ENCODE assay signal across 27 cellular contexts in genomic region chrX:346034-346813, GRCh38. TPM values are rescaled to one million over a fixed set of nuclear protein-coding genes. Genes with fewer than 3 reads are reported as not detected.
A peak's percentile ranks its signal among the peaks of the same experiment; 100 is the strongest.
DNase-seq lines count a peak whose midpoint lies in the region; ATAC-seq, FAIRE-seq and TF ChIP-seq lines count a peak whose summit lies in the region.
"Had no signal": no experiment of that assay in that cellular context is flagged by ENCODE, and none has a peak within 500 bp of the region (broad histone marks: within the 10 kb centered on the region; RNA-seq: fewer than 3 reads in every experiment).

No MANE protein-coding gene starts in this region.

- no peaks in the 10 kb centered on the region for H3K27me3 Mint-ChIP-seq in Calu3 (ENCODE audit: unreplicated experiment)
- no peaks in the 10 kb centered on the region for H3K27me3 Mint-ChIP-seq in endodermal cell (ENCODE audit: insufficient read depth)
- H3K27me3 Mint-ChIP-seq: activated B cell treated with CpG ODN at 0.5 μM for 24 hours; activated CD8-positive, alpha-beta memory T cell treated with anti-CD3 and anti-CD28 coated beads, Interleukin-2, amount 10 ng/mL, durations not matched to agents 7 days and 5 days; B cell; CD4-positive, alpha-beta memory T cell; central memory CD8-positive, alpha-beta T cell; dendritic cell treated with granulocyte-macrophage colony-stimulating factor and Interleukin-4, amounts not matched to agents 40 ng/mL and 50 ng/mL, for 4 days; T-cell had no signal

- H2AFZ ChIP-seq in HepG2 (ENCODE audit: low read length) (no peak overlapping the region), trophoblast cell (ENCODE audit: insufficient read depth, low read length, poor library complexity) (no peak overlapping the region)

- H3K14ac ChIP-seq in trophoblast cell (ENCODE audit: low read length) = no peak overlapping the region

- POLR2A ChIA-PET in HepG2 (lab: Yijun Ruan, JAX) (no interaction called here), RWPE1 (lab: Yijun Ruan, JAX; ENCODE audit: low non-redundant PET) (no interaction called here)

- no peak overlapping the region for H4K91ac ChIP-seq in trophoblast cell (ENCODE audit: low read depth, low read length)

- H3K36me3 ChIP-seq in endodermal cell (ENCODE audit: control insufficient read depth, insufficient read depth, low read length) = peaks cover 10% of the 10 kb centered on the region
- peaks cover 0 to 7% of the 10 kb centered on the region in 2 experiments; a peak in 2 of 5 replicates for H3K36me3 ChIP-seq in HepG2 (replicated peaks in 1 of 2; ENCODE audit: control insufficient read depth in 1 of 2, insufficient read depth in 2 of 2, low read length in 2 of 2)
- peaks cover 28 to 48% of the 10 kb centered on the region in 2 experiments for H3K36me3 ChIP-seq in trophoblast cell (ENCODE audit: control insufficient read depth in 1 of 2, insufficient read depth in 2 of 2, low read length in 2 of 2)

- no peak overlapping the region for H3K4ac ChIP-seq in trophoblast cell (ENCODE audit: low read depth, low read length)

- no peak overlapping the region for H2AK5ac ChIP-seq in trophoblast cell (ENCODE audit: low read length)

- no peaks in the 10 kb centered on the region for H4K20me1 ChIP-seq in HepG2 (ENCODE audit: insufficient read depth, low read length)

- no peaks in the 10 kb centered on the region for H3K9me3 ChIP-seq in endodermal cell (ENCODE audit: control insufficient read depth, low read length)
- no peaks in the 10 kb centered on the region for H3K9me3 ChIP-seq in HepG2 (ENCODE audit: low read length)
- peaks cover 7% of the 10 kb centered on the region for H3K9me3 ChIP-seq in trophoblast cell (ENCODE audit: insufficient read depth, low read depth, low read length)
- H3K9me3 ChIP-seq: A549, esophagus squamous epithelium, Peyer's patch, upper lobe of left lung had no signal

- 95 to 96% methylated on average over 28 to 74 of the region's 75 CpGs for WGBS in endodermal cell (ENCODE audit: insufficient coverage in 1 of 2, insufficient read length in 1 of 2), 2 experiments
- WGBS in HepG2 (ENCODE audit: low lambda C conversion rate) = 97% methylated on average over 39 of the region's 75 CpGs
- whole genome bisulfite sequencing in trophoblast cell (ENCODE audit: extremely low coverage, insufficient coverage, insufficient read length) = no CpG with 5 or more reads among the region's 75 CpGs

- DNase-seq in Calu3 = no peak
- DNase-seq in endodermal cell = no peak
- DNase-seq in HepG2 (ENCODE audit: low spot score) = no peak
- DNase-seq in trophoblast cell = no peak
- no peak for DNase-seq in nucleus accumbens (lab: John Stamatoyannopoulos, UW)
- DNase-seq in middle frontal gyrus (ENCODE audit: extremely low spot score, low spot score) = no peak
- no peak for DNase-seq in RWPE1 (ENCODE audit: low spot score)
- DNase-seq: activated B cell treated with CpG ODN at 0.5 μM for 24 hours; activated CD4-positive, alpha-beta T cell treated with anti-CD3 and anti-CD28 coated beads, Interleukin-2, amount 50 U/mL, for 4 hours; activated CD8-positive, alpha-beta memory T cell treated with anti-CD3 and anti-CD28 coated beads, Interleukin-2, amount 10 ng/mL, durations not matched to agents 7 days and 5 days; activated naive CD4-positive, alpha-beta T cell treated with anti-CD3 and anti-CD28 coated beads for 36 hours; CD4-positive, alpha-beta memory T cell; esophagus squamous epithelium; foreskin keratinocyte; NCI-H146; NCI-H226; Peyer's patch; stimulated activated CD4-positive, alpha-beta T cell treated with anti-CD3 and anti-CD28 coated beads, Interleukin-4, amount 100 ng/mL, for 24 hours; substantia nigra; T-cell had no signal

- FAIRE-seq in HepG2 (lab: Jason Lieb, UNC) = no peak
- FAIRE-seq: A549, endometrium had no signal

- TF ChIP-seq CTCF in Calu3 (IDR thresholded peaks at IDR 0.05; ENCODE audit: unreplicated experiment) = peak; percentile 11
- TF ChIP-seq CTCF in endodermal cell (conservative IDR thresholded peaks at IDR 0.05) = peak; percentile 31
- no peak for TF ChIP-seq CTCF in HepG2 (CRISPR knock-in tag; IDR thresholded peaks at IDR 0.05)
- no peak for TF ChIP-seq CTCF in RWPE1 (conservative IDR thresholded peaks at IDR 0.05; ENCODE audit: low read depth)

- no peaks in the 10 kb centered on the region for H3K4me1 Mint-ChIP-seq in Calu3 (ENCODE audit: low read depth, unreplicated experiment)
- H3K4me1 Mint-ChIP-seq in endodermal cell = no peaks in the 10 kb centered on the region
- H3K4me1 Mint-ChIP-seq: activated B cell treated with CpG ODN at 0.5 μM for 24 hours; activated CD8-positive, alpha-beta memory T cell treated with anti-CD3 and anti-CD28 coated beads, Interleukin-2, amount 10 ng/mL, durations not matched to agents 7 days and 5 days; B cell; central memory CD8-positive, alpha-beta T cell had no signal

- no peak overlapping the region for H3K4me3 Mint-ChIP-seq in Calu3 (ENCODE audit: low read depth, unreplicated experiment)
- no peak overlapping the region for H3K4me3 Mint-ChIP-seq in endodermal cell
- H3K4me3 Mint-ChIP-seq: activated B cell treated with CpG ODN at 0.5 μM for 24 hours; activated CD8-positive, alpha-beta memory T cell treated with anti-CD3 and anti-CD28 coated beads, Interleukin-2, amount 10 ng/mL, durations not matched to agents 7 days and 5 days; activated naive CD4-positive, alpha-beta T cell treated with anti-CD3 and anti-CD28 coated beads for 36 hours; B cell; CD4-positive, alpha-beta memory T cell; central memory CD8-positive, alpha-beta T cell; dendritic cell treated with granulocyte-macrophage colony-stimulating factor and Interleukin-4, amounts not matched to agents 40 ng/mL and 50 ng/mL, for 4 days; T-cell had no signal

- H4K8ac ChIP-seq in trophoblast cell (ENCODE audit: low read depth, low read length) = no peak overlapping the region

- H3K9ac ChIP-seq in endodermal cell (ENCODE audit: extremely low read depth, low read length, poor library complexity, severe bottlenecking) (no peak overlapping the region), HepG2 (ENCODE audit: insufficient read depth, low read depth, low read length) (no peak overlapping the region), trophoblast cell (ENCODE audit: low read length) (no peak overlapping the region)

- no peaks in the 10 kb centered on the region for H3K79me2 ChIP-seq in HepG2 (ENCODE audit: insufficient read depth, low read length)
- peaks cover 2% of the 10 kb centered on the region for H3K79me2 ChIP-seq in trophoblast cell (ENCODE audit: control insufficient read depth, insufficient read depth, low read length, poor library complexity)

- TF ChIP-seq EP300 in HepG2 (IDR thresholded peaks at IDR 0.05; ENCODE audit: low read depth in 2 of 2, low read length in 2 of 2) (no peak), HepG2 (CRISPR knock-in tag; IDR thresholded peaks at IDR 0.05; ENCODE audit: borderline replicate concordance) (no peak)

- no peak overlapping the region for H2BK120ac ChIP-seq in trophoblast cell (ENCODE audit: insufficient read depth, low read length, poor library complexity)

- no peak overlapping the region for H3K18ac ChIP-seq in trophoblast cell (ENCODE audit: low read length)

- BruUV-seq in Calu3 (replicated peaks; lab: Mats Ljungman, UMichigan) (no TSS peak), HepG2 (replicated peaks; lab: Mats Ljungman, UMichigan) (no TSS peak)

- no peak overlapping the region for H2BK5ac ChIP-seq in trophoblast cell (ENCODE audit: low read depth, low read length, poor library complexity)

- H3K4me1 ChIP-seq in endodermal cell (ENCODE audit: control insufficient read depth, insufficient read depth, low read length) (no peaks in the 10 kb centered on the region), HepG2 (ENCODE audit: insufficient read depth, low read length) (0 out of 2 replicates have a peak, but pooled peaks cover 5% of the 10 kb centered on the region), trophoblast cell (ENCODE audit: control insufficient read depth in 1 of 2, insufficient read depth in 2 of 2, low read length in 2 of 2) (peaks cover 4 to 7% of the 10 kb centered on the region in 2 experiments)
- H3K4me1 ChIP-seq: A549, esophagus squamous epithelium, foreskin keratinocyte, Peyer's patch, upper lobe of left lung had no signal

- no peak overlapping the region for H2BK12ac ChIP-seq in trophoblast cell (ENCODE audit: low read length)

- in situ Hi-C loops in HepG2 (cut with HindIII; ENCODE audit: extremely low pct_ligation_motif_present, low pct_unique_long_range_greater_than_20kb) = no loop called here

- no peak overlapping the region for H4K12ac ChIP-seq in trophoblast cell (ENCODE audit: low read depth, low read length)

- intact Hi-C loops in Calu3 (cut with micrococcal nuclease; ENCODE audit: unreplicated experiment) (no loop called here), HepG2 (cut with micrococcal nuclease; ENCODE audit: unreplicated experiment) (no loop called here)

- H3K27ac ChIP-seq in endodermal cell (ENCODE audit: low read depth, low read length) (no peak overlapping the region), HepG2 (ENCODE audit: extremely low read length, insufficient read depth, low read length) (no peak overlapping the region), trophoblast cell (ENCODE audit: low read depth, low read length) (no peak overlapping the region), RWPE1 (no peak overlapping the region)
- H3K27ac ChIP-seq: A549, esophagus squamous epithelium, foreskin keratinocyte, Peyer's patch, upper lobe of left lung had no signal

- no peak for TF ChIP-seq RAD21 in HepG2 (CRISPR knock-in tag; IDR thresholded peaks at IDR 0.05)

- no peaks in the 10 kb centered on the region for H3K27me3 ChIP-seq in endodermal cell (ENCODE audit: control insufficient read depth, insufficient read depth, low read length, poor library complexity, severe bottlenecking)
- no peaks in the 10 kb centered on the region for H3K27me3 ChIP-seq in HepG2 (ENCODE audit: control insufficient read depth in 1 of 2, insufficient read depth in 2 of 2, low read length in 2 of 2)
- no peaks in the 10 kb centered on the region for H3K27me3 ChIP-seq in trophoblast cell (ENCODE audit: insufficient read depth, low read length)
- H3K27me3 ChIP-seq: esophagus squamous epithelium, foreskin keratinocyte, Peyer's patch, upper lobe of left lung had no signal

- H3K9me3 Mint-ChIP-seq in Calu3 (ENCODE audit: low read depth, unreplicated experiment) (peaks cover 7% of the 10 kb centered on the region), endodermal cell (peaks cover 7% of the 10 kb centered on the region)
- H3K9me3 Mint-ChIP-seq: activated B cell treated with CpG ODN at 0.5 μM for 24 hours; activated naive CD4-positive, alpha-beta T cell treated with anti-CD3 and anti-CD28 coated beads for 36 hours; central memory CD8-positive, alpha-beta T cell; T-cell had no signal

- no peak overlapping the region for H3K4me2 ChIP-seq in HepG2 (ENCODE audit: low read depth, low read length)
- no peak overlapping the region for H3K4me2 ChIP-seq in trophoblast cell (ENCODE audit: low read length)
- H3K4me2 ChIP-seq: A549 had no signal

- ATAC-seq in HepG2 (no peak; the same call in 2 of the 3 replicates), HG03280 (IDR thresholded peaks at IDR 0.05; ENCODE audit: unreplicated experiment) (no peak)
- ATAC-seq: A549; activated CD8-positive, alpha-beta memory T cell treated with anti-CD3 and anti-CD28 coated beads, Interleukin-2, amount 10 ng/mL, durations not matched to agents 7 days and 5 days; foreskin keratinocyte; T-cell had no signal

- H3K36me3 Mint-ChIP-seq in Calu3 (ENCODE audit: insufficient read depth, unreplicated experiment) (peaks cover 17% of the 10 kb centered on the region), endodermal cell (ENCODE audit: low read depth) (peaks cover 40% of the 10 kb centered on the region)

- peaks cover 2% of the 10 kb centered on the region for H3K79me1 ChIP-seq in trophoblast cell (ENCODE audit: low read length)

- CTCF ChIA-PET in Calu3 (lab: Charles Lee) (no interaction called here), HepG2 (lab: Yijun Ruan, JAX; ENCODE audit: low intra/inter-chr PET ratio, low total read pairs) (no interaction called here), RWPE1 (lab: Yijun Ruan, JAX) (no interaction called here)

- no peak overlapping the region for H3K23ac ChIP-seq in trophoblast cell (ENCODE audit: low read length)

- H3K4me3 ChIP-seq in endodermal cell (ENCODE audit: low read length) = no peak overlapping the region
- H3K4me3 ChIP-seq in HepG2 (replicated peaks in 1 of 3; ENCODE audit: insufficient read depth in 1 of 3, low read depth in 2 of 3, low read length in 3 of 3) = no peak overlapping the region
- H3K4me3 ChIP-seq in trophoblast cell (ENCODE audit: low read depth, low read length) = peak overlapping the region; percentile 15
- H3K4me3 ChIP-seq: A549, esophagus squamous epithelium, Peyer's patch, upper lobe of left lung had no signal

- H3K27ac Mint-ChIP-seq in Calu3 (ENCODE audit: unreplicated experiment) (no peak overlapping the region), endodermal cell (no peak overlapping the region)
- H3K27ac Mint-ChIP-seq: activated B cell treated with CpG ODN at 0.5 μM for 24 hours; activated CD8-positive, alpha-beta memory T cell treated with anti-CD3 and anti-CD28 coated beads, Interleukin-2, amount 10 ng/mL, durations not matched to agents 7 days and 5 days; activated naive CD4-positive, alpha-beta T cell treated with anti-CD3 and anti-CD28 coated beads for 36 hours; B cell; CD4-positive, alpha-beta memory T cell; dendritic cell treated with granulocyte-macrophage colony-stimulating factor and Interleukin-4, amounts not matched to agents 40 ng/mL and 50 ng/mL, for 4 days; T-cell had no signal

- no peak for TF ChIP-seq POLR2A in HepG2 (IDR thresholded peaks at IDR 0.05; ENCODE audit: insufficient read depth in 1 of 2, low read depth in 2 of 2, low read length in 2 of 2)

RNA-seq across cellular contexts. Expression of gene GTPBP6, which starts 27.6 kb away (rescaled TPM):
- total RNA-seq in Calu3 (2022) (30.2 and 32.9 TPM in 2 replicates), endodermal cell (10 to 100 TPM; 58.8 to 61.0 TPM), HepG2 (2016; rRNA removed; fragmentation: Illumina TruSeq; extraction: Trizol) (35.6 and 39.6 TPM in 2 replicates)
- 48.2 TPM for polyA plus RNA-seq in endodermal cell (2013, experiment 1 of 2)
- polyA plus RNA-seq in endodermal cell (2013, experiment 2 of 2) = 45.2 TPM
- total RNA-seq in HepG2 (2016; cell fraction: cytosol; rRNA removed; fragmentation: Illumina TruSeq; extraction: Trizol; ENCODE audit: low read depth) = 33.9 and 34.6 TPM in 2 replicates
- total RNA-seq in HepG2 (2016; cell fraction: insoluble cytoplasmic fraction; rRNA removed; fragmentation: Illumina TruSeq; extraction: Trizol) = 32.3 and 41.0 TPM in 2 replicates
- total RNA-seq in HepG2 (2016; cell fraction: membrane; rRNA removed; fragmentation: Illumina TruSeq; extraction: Trizol) = 50.6 and 52.4 TPM in 2 replicates
- total RNA-seq in HepG2 (2016; cell fraction: nucleus; rRNA removed; fragmentation: Illumina TruSeq; extraction: Trizol) = 17.0 and 20.4 TPM in 2 replicates
- polyA plus RNA-seq in HepG2 (2011; rRNA removed) = 20.2 and 22.1 TPM in 2 replicates
- polyA plus RNA-seq in HepG2 (2011; cell fraction: cytosol; rRNA removed) = 18.4 and 31.3 TPM in 2 replicates
- polyA plus RNA-seq in HepG2 (2011; cell fraction: nucleus; rRNA removed) = 29.4 and 36.8 TPM in 2 replicates
- polyA plus RNA-seq in HepG2 (2012) = 16.6 and 18.3 TPM in 2 replicates
- 46.6 and 50.3 TPM in 2 replicates for polyA plus RNA-seq in HepG2 (2016; cell fraction: cytosol; fragmentation: Illumina TruSeq; extraction: Trizol; ENCODE audit: low read depth)
- polyA plus RNA-seq in HepG2 (2016; cell fraction: insoluble cytoplasmic fraction; fragmentation: Illumina TruSeq; extraction: Trizol; ENCODE audit: low read depth) = 38.1 and 42.7 TPM in 2 replicates
- polyA plus RNA-seq in HepG2 (2016; cell fraction: membrane; fragmentation: Illumina TruSeq; extraction: Trizol; ENCODE audit: low read depth) = 50.6 and 54.4 TPM in 2 replicates
- 41.5 and 48.9 TPM in 2 replicates for polyA plus RNA-seq in HepG2 (2016; cell fraction: nucleus; fragmentation: Illumina TruSeq; extraction: Trizol; ENCODE audit: insufficient read depth, low read depth)
- polyA minus RNA-seq in HepG2 (2011; rRNA and poly(A)+ RNA removed; ENCODE audit: low replicate concordance) = 14.7 and 27.7 TPM in 2 replicates
- 10.6 and 14.2 TPM in 2 replicates for polyA minus RNA-seq in HepG2 (2011; cell fraction: cytosol; rRNA and poly(A)+ RNA removed)
- 4.7 and 7.2 TPM in 2 replicates for polyA minus RNA-seq in HepG2 (2011; cell fraction: nucleus; rRNA and poly(A)+ RNA removed)
- polyA plus RNA-seq in trophoblast cell (2013) = 30.2 and 30.6 TPM in 2 replicates

RNA-seq across cellular contexts. Expression of gene PPP2R3B, which starts 40.5 kb away (rescaled TPM):
- total RNA-seq in Calu3 (2022) (25.4 and 26.9 TPM in 2 replicates), endodermal cell (10 to 100 TPM; 72.5 to 98.7 TPM), HepG2 (2016; rRNA removed; fragmentation: Illumina TruSeq; extraction: Trizol) (10.2 and 17.0 TPM in 2 replicates)
- polyA plus RNA-seq in endodermal cell (2013, experiment 1 of 2) = 66.6 TPM
- 66.5 TPM for polyA plus RNA-seq in endodermal cell (2013, experiment 2 of 2)
- 40.0 and 45.6 TPM in 2 replicates for total RNA-seq in HepG2 (2016; cell fraction: cytosol; rRNA removed; fragmentation: Illumina TruSeq; extraction: Trizol; ENCODE audit: low read depth)
- total RNA-seq in HepG2 (2016; cell fraction: insoluble cytoplasmic fraction; rRNA removed; fragmentation: Illumina TruSeq; extraction: Trizol) = 9.9 and 18.2 TPM in 2 replicates
- total RNA-seq in HepG2 (2016; cell fraction: membrane; rRNA removed; fragmentation: Illumina TruSeq; extraction: Trizol) = 24.0 and 29.4 TPM in 2 replicates
- total RNA-seq in HepG2 (2016; cell fraction: nucleus; rRNA removed; fragmentation: Illumina TruSeq; extraction: Trizol) = 16.8 and 20.3 TPM in 2 replicates
- 21.4 and 26.0 TPM in 2 replicates for polyA plus RNA-seq in HepG2 (2011; rRNA removed)
- polyA plus RNA-seq in HepG2 (2011; cell fraction: cytosol; rRNA removed) = 12.7 and 19.9 TPM in 2 replicates
- polyA plus RNA-seq in HepG2 (2011; cell fraction: nucleus; rRNA removed) = 123 and 149 TPM in 2 replicates
- polyA plus RNA-seq in HepG2 (2012) = 9.5 and 14.7 TPM in 2 replicates
- 4.1 and 5.7 TPM in 2 replicates for polyA plus RNA-seq in HepG2 (2016; cell fraction: cytosol; fragmentation: Illumina TruSeq; extraction: Trizol; ENCODE audit: low read depth)
- polyA plus RNA-seq in HepG2 (2016; cell fraction: insoluble cytoplasmic fraction; fragmentation: Illumina TruSeq; extraction: Trizol; ENCODE audit: low read depth) = 11.5 and 12.7 TPM in 2 replicates
- polyA plus RNA-seq in HepG2 (2016; cell fraction: membrane; fragmentation: Illumina TruSeq; extraction: Trizol; ENCODE audit: low read depth) = 7.1 and 8.7 TPM in 2 replicates
- polyA plus RNA-seq in HepG2 (2016; cell fraction: nucleus; fragmentation: Illumina TruSeq; extraction: Trizol; ENCODE audit: insufficient read depth, low read depth) = 43.6 and 49.3 TPM in 2 replicates
- 25.0 and 39.8 TPM in 2 replicates for polyA minus RNA-seq in HepG2 (2011; rRNA and poly(A)+ RNA removed; ENCODE audit: low replicate concordance)
- polyA minus RNA-seq in HepG2 (2011; cell fraction: cytosol; rRNA and poly(A)+ RNA removed) = 13.1 and 17.1 TPM in 2 replicates
- 23.4 and 29.1 TPM in 2 replicates for polyA minus RNA-seq in HepG2 (2011; cell fraction: nucleus; rRNA and poly(A)+ RNA removed)
- 29.5 and 31.3 TPM in 2 replicates for polyA plus RNA-seq in trophoblast cell (2013)

Comparison
In these comparisons a context has a peak if more than half of its experiments do, and no peak if none do; other contexts are left out.
1. CTCF ChIP-seq: peak in Calu3 (single experiment) and endodermal cell (single experiment); none in HepG2 (single experiment) and RWPE1 (single experiment).